1 cellular context compared by ENCODE assay signal in the genomic region with DNA sequence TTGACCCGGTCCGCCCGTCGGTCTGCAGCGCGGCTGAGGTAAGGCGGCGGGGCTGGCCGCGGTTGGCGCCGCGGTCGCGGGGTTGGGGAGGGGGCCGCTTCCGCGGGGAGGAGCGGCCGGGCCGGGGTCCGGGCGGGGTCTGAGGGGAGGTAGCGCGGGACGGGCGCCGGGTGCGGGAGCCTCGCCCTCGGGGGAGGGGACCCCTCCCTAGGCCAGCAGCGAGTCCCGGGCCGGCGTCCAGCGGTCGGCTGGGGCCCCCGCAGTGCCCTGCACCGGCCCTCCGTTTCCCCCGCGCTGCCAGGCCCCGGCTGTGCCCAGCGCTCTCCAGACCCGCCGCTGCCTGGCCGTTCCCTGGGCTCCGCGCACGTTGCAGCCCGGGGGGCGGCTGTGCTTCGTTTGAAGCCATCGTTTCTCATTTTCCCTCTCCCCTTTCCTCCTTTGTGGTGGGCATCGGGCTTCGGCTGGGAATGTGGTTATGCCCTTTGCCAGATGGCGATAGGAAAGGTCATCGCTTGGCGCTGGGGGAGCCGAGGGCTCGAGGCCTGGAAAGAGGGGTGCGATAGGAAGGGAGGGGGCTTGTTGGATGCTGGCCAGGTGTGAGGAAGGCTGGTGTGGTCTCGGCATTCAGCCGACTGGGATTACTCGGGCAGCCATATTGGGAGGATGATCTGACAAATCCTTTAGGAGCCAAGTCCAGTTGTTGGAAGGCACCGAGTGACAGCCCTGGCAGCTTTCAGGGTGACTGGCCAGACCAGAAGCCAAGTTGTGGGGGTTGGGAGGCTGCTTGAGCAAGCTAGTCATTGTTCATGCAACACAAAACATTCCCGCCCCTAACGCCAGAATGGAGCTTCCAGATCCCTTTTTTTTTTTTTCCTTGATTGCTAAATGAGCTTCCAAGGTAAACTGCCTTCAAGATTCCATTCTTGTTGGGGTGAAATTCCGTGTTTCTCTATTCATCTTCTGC.
TF ChIP-seq lines count a peak whose summit lies in the region.

No MANE protein-coding gene starts in this region.

TF ChIP-seq in K562, 482 proteins besides CTCF, POLR2A, EP300 and RAD21 (continued from another document and continues in another):
- TF ChIP-seq, protein P1, sequence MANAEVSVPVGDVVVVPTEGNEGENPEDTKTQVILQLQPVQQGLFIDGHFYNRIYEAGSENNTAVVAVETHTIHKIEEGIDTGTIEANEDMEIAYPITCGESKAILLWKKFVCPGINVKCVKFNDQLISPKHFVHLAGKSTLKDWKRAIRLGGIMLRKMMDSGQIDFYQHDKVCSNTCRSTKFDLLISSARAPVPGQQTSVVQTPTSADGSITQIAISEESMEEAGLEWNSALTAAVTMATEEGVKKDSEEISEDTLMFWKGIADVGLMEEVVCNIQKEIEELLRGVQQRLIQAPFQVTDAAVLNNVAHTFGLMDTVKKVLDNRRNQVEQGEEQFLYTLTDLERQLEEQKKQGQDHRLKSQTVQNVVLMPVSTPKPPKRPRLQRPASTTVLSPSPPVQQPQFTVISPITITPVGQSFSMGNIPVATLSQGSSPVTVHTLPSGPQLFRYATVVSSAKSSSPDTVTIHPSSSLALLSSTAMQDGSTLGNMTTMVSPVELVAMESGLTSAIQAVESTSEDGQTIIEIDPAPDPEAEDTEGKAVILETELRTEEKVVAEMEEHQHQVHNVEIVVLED (CRISPR knock-in tag; IDR thresholded peaks at IDR 0.05): no peak
- TF ChIP-seq KDM1A (IDR thresholded peaks at IDR 0.05): no peak
- TF ChIP-seq ZNF778 (CRISPR knock-in tag; IDR thresholded peaks at IDR 0.05): no peak
- no peak for TF ChIP-seq POLR2G (IDR thresholded peaks at IDR 0.05; ENCODE audit: low read depth, low read length)
- no peak for TF ChIP-seq ZBTB8A (IDR thresholded peaks at IDR 0.05; ENCODE audit: partially characterized antibody)
- no peak for TF ChIP-seq ZNF445 (CRISPR knock-in tag; IDR thresholded peaks at IDR 0.05; ENCODE audit: low read depth)
- no peak for TF ChIP-seq TEAD4 (IDR thresholded peaks at IDR 0.05; ENCODE audit: low read length)
- no peak for TF ChIP-seq TEAD4 (CRISPR knock-in tag; IDR thresholded peaks at IDR 0.05; ENCODE audit: borderline replicate concordance)
- no peak for TF ChIP-seq ZNF324 (CRISPR knock-in tag; IDR thresholded peaks at IDR 0.05)
- TF ChIP-seq, protein P2, sequence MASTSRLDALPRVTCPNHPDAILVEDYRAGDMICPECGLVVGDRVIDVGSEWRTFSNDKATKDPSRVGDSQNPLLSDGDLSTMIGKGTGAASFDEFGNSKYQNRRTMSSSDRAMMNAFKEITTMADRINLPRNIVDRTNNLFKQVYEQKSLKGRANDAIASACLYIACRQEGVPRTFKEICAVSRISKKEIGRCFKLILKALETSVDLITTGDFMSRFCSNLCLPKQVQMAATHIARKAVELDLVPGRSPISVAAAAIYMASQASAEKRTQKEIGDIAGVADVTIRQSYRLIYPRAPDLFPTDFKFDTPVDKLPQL (IDR thresholded peaks at IDR 0.05; ENCODE audit: extremely low read depth, insufficient read length): no peak
- TF ChIP-seq TEAD1 (CRISPR knock-in tag; IDR thresholded peaks at IDR 0.05): no peak; a peak in 1 of 4 replicates
- TF ChIP-seq FOXK1 (CRISPR knock-in tag; IDR thresholded peaks at IDR 0.05; ENCODE audit: borderline replicate concordance): no peak
- TF ChIP-seq HNRNPUL1 (IDR thresholded peaks at IDR 0.05; ENCODE audit: low read length): no peak
- no peak for TF ChIP-seq ZNF134 (CRISPR knock-in tag; conservative IDR thresholded peaks at IDR 0.05)
- no peak for TF ChIP-seq CHD2 (IDR thresholded peaks at IDR 0.05; ENCODE audit: low read depth, low read length)
- TF ChIP-seq ERF (CRISPR knock-in tag; IDR thresholded peaks at IDR 0.05): no peak
- TF ChIP-seq, protein P3, sequence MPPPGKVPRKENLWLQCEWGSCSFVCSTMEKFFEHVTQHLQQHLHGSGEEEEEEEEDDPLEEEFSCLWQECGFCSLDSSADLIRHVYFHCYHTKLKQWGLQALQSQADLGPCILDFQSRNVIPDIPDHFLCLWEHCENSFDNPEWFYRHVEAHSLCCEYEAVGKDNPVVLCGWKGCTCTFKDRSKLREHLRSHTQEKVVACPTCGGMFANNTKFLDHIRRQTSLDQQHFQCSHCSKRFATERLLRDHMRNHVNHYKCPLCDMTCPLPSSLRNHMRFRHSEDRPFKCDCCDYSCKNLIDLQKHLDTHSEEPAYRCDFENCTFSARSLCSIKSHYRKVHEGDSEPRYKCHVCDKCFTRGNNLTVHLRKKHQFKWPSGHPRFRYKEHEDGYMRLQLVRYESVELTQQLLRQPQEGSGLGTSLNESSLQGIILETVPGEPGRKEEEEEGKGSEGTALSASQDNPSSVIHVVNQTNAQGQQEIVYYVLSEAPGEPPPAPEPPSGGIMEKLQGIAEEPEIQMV (tag; conservative IDR thresholded peaks at IDR 0.05; ENCODE audit: low read depth): no peak
- TF ChIP-seq ZKSCAN1 (IDR thresholded peaks at IDR 0.05; ENCODE audit: low read depth, low read length): no peak
- TF ChIP-seq ZFP1 (CRISPR knock-in tag; IDR thresholded peaks at IDR 0.05): no peak
- no peak for TF ChIP-seq PRPF4 (IDR thresholded peaks at IDR 0.05; ENCODE audit: insufficient read depth, low read depth, low read length, poor library complexity, severe bottlenecking)
- TF ChIP-seq JUND (IDR thresholded peaks at IDR 0.05; ENCODE audit: borderline replicate concordance, low read depth, low read length): no peak
- TF ChIP-seq JUND (tag; IDR thresholded peaks at IDR 0.05; ENCODE audit: borderline replicate concordance, low read depth, low read length): no peak
- TF ChIP-seq, protein P4, sequence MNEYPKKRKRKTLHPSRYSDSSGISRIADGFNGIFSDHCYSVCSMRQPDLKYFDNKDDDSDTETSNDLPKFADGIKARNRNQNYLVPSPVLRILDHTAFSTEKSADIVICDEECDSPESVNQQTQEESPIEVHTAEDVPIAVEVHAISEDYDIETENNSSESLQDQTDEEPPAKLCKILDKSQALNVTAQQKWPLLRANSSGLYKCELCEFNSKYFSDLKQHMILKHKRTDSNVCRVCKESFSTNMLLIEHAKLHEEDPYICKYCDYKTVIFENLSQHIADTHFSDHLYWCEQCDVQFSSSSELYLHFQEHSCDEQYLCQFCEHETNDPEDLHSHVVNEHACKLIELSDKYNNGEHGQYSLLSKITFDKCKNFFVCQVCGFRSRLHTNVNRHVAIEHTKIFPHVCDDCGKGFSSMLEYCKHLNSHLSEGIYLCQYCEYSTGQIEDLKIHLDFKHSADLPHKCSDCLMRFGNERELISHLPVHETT (CRISPR knock-in tag; conservative IDR thresholded peaks at IDR 0.05 in 1 of 2, IDR thresholded peaks at IDR 0.05 in 1 of 2): peak in 1 of 2 experiments; percentile 5; a peak in 1 of 4 replicates
- TF ChIP-seq, protein P5, sequence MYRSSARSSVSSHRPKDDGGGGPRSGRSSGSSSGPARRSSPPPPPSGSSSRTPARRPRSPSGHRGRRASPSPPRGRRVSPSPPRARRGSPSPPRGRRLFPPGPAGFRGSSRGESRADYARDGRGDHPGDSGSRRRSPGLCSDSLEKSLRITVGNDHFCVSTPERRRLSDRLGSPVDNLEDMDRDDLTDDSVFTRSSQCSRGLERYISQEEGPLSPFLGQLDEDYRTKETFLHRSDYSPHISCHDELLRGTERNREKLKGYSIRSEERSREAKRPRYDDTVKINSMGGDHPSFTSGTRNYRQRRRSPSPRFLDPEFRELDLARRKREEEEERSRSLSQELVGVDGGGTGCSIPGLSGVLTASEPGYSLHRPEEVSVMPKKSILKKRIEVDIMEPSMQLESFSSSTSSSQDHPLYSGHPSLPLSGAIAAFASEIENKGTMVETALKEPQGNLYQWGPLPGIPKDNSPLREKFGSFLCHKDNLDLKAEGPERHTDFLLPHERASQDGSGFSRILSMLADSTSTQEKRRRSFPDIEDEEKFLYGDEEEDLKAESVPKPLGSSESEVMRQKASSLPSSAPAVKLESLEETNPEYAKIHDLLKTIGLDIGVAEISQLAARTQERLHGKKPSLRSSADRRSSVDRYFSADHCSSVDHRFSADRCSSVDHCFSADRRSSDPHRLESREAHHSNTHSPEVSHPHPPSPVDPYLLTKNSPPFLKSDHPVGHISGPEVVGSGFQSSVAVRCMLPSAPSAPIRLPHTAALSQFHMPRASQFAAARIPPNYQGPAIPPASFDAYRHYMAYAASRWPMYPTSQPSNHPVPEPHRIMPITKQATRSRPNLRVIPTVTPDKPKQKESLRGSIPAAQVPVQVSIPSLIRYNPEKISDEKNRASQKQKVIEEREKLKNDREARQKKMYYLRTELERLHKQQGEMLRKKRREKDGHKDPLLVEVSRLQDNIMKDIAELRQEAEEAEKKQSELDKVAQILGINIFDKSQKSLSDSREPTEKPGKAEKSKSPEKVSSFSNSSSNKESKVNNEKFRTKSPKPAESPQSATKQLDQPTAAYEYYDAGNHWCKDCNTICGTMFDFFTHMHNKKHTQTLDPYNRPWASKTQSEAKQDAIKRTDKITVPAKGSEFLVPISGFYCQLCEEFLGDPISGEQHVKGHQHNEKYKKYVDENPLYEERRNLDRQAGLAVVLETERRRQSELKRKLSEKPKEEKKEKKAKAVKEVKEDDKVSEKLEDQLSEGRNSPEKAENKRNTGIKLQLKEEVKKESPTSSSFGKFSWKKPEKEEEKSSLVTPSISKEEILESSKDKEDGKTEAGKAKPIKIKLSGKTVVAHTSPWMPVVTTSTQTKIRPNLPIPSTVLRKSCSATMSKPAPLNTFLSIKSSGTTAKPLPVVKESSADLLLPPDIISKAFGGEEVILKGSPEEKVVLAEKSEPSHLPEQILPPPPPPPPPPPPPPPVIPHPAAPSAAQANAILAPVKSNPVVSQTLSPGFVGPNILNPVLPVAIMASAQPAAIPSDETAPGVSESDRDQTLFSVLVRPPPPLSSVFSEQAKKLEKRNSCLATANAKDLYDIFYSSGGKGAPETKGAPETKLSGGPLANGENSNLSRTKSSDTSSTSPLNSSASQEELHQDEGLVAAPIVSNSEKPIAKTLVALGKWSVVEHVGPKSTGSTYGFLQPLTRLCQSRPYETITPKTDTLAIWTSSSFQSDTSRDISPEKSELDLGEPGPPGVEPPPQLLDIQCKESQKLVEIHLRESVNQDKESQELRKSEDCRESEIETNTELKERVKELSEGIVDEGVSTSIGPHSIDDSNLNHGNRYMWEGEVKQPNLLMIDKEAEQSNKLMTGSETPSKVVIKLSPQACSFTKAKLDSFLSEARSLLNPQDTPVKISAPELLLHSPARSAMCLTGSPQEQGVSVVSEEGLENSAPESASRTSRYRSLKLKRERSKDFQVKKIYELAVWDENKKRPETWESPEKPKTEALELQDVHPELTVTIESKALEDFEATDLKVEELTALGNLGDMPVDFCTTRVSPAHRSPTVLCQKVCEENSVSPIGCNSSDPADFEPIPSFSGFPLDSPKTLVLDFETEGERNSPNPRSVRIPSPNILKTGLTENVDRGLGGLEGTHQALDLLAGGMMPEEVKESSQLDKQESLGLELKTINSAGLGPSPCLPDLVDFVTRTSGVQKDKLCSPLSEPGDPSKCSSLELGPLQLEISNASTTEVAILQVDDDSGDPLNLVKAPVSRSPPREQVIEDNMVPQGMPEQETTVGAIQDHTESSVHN (IDR thresholded peaks at IDR 0.05; ENCODE audit: borderline replicate concordance in 1 of 2, low read depth in 1 of 2): no peak
- no peak for TF ChIP-seq NR4A1 (CRISPR knock-in tag; IDR thresholded peaks at IDR 0.05)
- TF ChIP-seq NR4A1 (tag; IDR thresholded peaks at IDR 0.05): no peak
- TF ChIP-seq ZNF717 (CRISPR knock-in tag; IDR thresholded peaks at IDR 0.05): no peak
- TF ChIP-seq POLR3G (IDR thresholded peaks at IDR 0.05; ENCODE audit: extremely low read depth, insufficient read length, insufficient replicate concordance): no peak
- TF ChIP-seq FOXJ2 (tag; IDR thresholded peaks at IDR 0.05): no peak
- 0 out of 2 replicates have a peak, but pooled peaks have one; percentile 40 for TF ChIP-seq ZNF766 (CRISPR knock-in tag; conservative IDR thresholded peaks at IDR 0.05)
- TF ChIP-seq, protein P6, sequence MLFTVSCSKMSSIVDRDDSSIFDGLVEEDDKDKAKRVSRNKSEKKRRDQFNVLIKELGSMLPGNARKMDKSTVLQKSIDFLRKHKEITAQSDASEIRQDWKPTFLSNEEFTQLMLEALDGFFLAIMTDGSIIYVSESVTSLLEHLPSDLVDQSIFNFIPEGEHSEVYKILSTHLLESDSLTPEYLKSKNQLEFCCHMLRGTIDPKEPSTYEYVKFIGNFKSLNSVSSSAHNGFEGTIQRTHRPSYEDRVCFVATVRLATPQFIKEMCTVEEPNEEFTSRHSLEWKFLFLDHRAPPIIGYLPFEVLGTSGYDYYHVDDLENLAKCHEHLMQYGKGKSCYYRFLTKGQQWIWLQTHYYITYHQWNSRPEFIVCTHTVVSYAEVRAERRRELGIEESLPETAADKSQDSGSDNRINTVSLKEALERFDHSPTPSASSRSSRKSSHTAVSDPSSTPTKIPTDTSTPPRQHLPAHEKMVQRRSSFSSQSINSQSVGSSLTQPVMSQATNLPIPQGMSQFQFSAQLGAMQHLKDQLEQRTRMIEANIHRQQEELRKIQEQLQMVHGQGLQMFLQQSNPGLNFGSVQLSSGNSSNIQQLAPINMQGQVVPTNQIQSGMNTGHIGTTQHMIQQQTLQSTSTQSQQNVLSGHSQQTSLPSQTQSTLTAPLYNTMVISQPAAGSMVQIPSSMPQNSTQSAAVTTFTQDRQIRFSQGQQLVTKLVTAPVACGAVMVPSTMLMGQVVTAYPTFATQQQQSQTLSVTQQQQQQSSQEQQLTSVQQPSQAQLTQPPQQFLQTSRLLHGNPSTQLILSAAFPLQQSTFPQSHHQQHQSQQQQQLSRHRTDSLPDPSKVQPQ (CRISPR knock-in tag; IDR thresholded peaks at IDR 0.05; ENCODE audit: borderline replicate concordance): no peak
- TF ChIP-seq POLR2H (tag; IDR thresholded peaks at IDR 0.05; ENCODE audit: low read depth): no peak
- no peak for TF ChIP-seq MAFG (tag; conservative IDR thresholded peaks at IDR 0.05)
- TF ChIP-seq ZNF124 (CRISPR knock-in tag; IDR thresholded peaks at IDR 0.05): no peak
- no peak for TF ChIP-seq CC2D1A (IDR thresholded peaks at IDR 0.05)
- TF ChIP-seq SAFB (IDR thresholded peaks at IDR 0.05; ENCODE audit: borderline replicate concordance, low read depth, low read length): no peak
- TF ChIP-seq PTRF (tag; IDR thresholded peaks at IDR 0.05): no peak
- no peak for TF ChIP-seq ZNF3 (CRISPR knock-in tag; IDR thresholded peaks at IDR 0.05)
- no peak for TF ChIP-seq SRSF7 (optimal IDR thresholded peaks at IDR 0.05; ENCODE audit: low read depth, low read length)
- no peak for TF ChIP-seq RBM39 (optimal IDR thresholded peaks at IDR 0.05; ENCODE audit: low read depth, low read length)
- no peak for TF ChIP-seq SMC3 (conservative IDR thresholded peaks at IDR 0.05; ENCODE audit: insufficient read depth, low read depth, low read length)
- 0 out of 2 replicates have a peak, but pooled peaks have one; percentile 5 for TF ChIP-seq BRD4 (IDR thresholded peaks at IDR 0.05)
- TF ChIP-seq MEIS2 (IDR thresholded peaks at IDR 0.05; ENCODE audit: partially characterized antibody): no peak
- no peak for TF ChIP-seq TAF7 (tag; IDR thresholded peaks at IDR 0.05)
- 0 out of 4 replicates have a peak, but pooled peaks of 1 of the 2 experiments have one; percentile 13 for TF ChIP-seq HDAC1 (IDR thresholded peaks at IDR 0.05)
- TF ChIP-seq, protein P7, sequence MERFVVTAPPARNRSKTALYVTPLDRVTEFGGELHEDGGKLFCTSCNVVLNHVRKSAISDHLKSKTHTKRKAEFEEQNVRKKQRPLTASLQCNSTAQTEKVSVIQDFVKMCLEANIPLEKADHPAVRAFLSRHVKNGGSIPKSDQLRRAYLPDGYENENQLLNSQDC (CRISPR knock-in tag; IDR thresholded peaks at IDR 0.05): no peak
- no peak for TF ChIP-seq ELF4 (CRISPR knock-in tag; IDR thresholded peaks at IDR 0.05)
- no peak for TF ChIP-seq DNMT1 (IDR thresholded peaks at IDR 0.05)
- no peak; the same call in 1 of the 2 replicates for TF ChIP-seq RB1 (IDR thresholded peaks at IDR 0.05; ENCODE audit: low read depth)
- no peak for TF ChIP-seq RBM15 (IDR thresholded peaks at IDR 0.05; ENCODE audit: insufficient read depth, low read length)
- TF ChIP-seq ZNF133 (CRISPR knock-in tag; IDR thresholded peaks at IDR 0.05): no peak
- TF ChIP-seq NR3C1 (CRISPR knock-in tag; IDR thresholded peaks at IDR 0.05): no peak
